Comparison of ENCODE assay signal across 19 cellular contexts in the genomic region with DNA sequence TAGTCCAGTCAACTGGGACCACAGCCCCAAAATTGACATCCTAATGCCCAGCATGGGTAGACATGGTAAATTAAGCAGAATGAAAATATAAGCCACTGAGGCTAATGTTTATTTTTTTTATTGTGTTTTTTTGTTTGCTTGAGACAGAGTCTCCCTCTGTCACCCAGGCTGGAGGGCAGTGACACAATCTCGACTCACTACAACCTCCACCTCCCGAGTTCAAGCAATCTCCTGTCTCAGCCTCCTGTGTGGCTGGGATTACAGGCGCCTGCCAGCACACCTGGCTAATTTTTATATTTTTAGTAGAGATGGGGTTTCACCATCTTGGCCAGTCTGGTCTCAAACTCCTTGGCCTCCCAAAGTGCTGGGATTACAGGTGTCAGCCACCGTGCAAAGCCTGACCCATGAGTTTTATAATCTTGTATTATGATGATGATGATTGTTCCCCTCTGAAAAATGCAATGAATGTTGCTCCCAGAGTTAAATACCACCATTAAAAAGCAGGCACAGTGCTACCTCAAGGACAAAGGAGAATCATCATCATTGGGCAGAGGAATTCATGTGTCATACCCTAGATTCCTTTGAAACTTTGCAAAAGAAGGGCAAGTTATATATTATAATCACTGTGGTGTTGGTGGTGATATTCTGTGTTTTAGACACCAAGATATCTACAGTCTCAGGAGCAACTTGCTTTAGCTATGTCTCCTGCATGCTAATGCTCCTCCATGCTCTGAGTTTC.
A peak's percentile ranks its signal among the peaks of the same experiment; 100 is the strongest.
DNase-seq lines count a peak whose midpoint lies in the region; ATAC-seq and TF ChIP-seq lines count a peak whose summit lies in the region.
"Had no signal": no experiment of that assay in that cellular context is flagged by ENCODE, and none has a peak within 500 bp of the region (broad histone marks: within the 10 kb centered on the region; RNA-seq: fewer than 3 reads in every experiment).

No MANE protein-coding gene starts in this region.

- H3K27ac Mint-ChIP-seq in type B pancreatic cell: no peak overlapping the region
- H3K27ac Mint-ChIP-seq: CD8-positive, alpha-beta memory T cell had no signal

- H3K9me3 Mint-ChIP-seq in type B pancreatic cell: peaks cover 4% of the 10 kb centered on the region

- no peak overlapping the region for H3K27ac ChIP-seq in GM23248
- H3K27ac ChIP-seq in RWPE1: peak overlapping the region; percentile 52
- H3K27ac ChIP-seq in epithelial cell of prostate: peak overlapping the region; percentile 6
- no peak overlapping the region for H3K27ac ChIP-seq in suprapubic skin
- H3K27ac ChIP-seq: BLaER1, HL-60 had no signal

- intact Hi-C loops in left ventricle myocardium superior (cut with micrococcal nuclease): no loop called here

- H3K4me1 Mint-ChIP-seq in type B pancreatic cell (ENCODE audit: unreplicated experiment): peaks cover 49% of the 10 kb centered on the region
- H3K4me1 Mint-ChIP-seq: CD8-positive, alpha-beta memory T cell had no signal

- H3K36me3 ChIP-seq in GM23248 (ENCODE audit: low read depth) (no peaks in the 10 kb centered on the region), suprapubic skin (no peaks in the 10 kb centered on the region)
- H3K36me3 ChIP-seq: BLaER1 had no signal

- no peak for TF ChIP-seq EP300 in suprapubic skin (IDR thresholded peaks at IDR 0.05)

- no peak for ATAC-seq in HG03097 (IDR thresholded peaks at IDR 0.05; ENCODE audit: low FRiP score, unreplicated experiment)
- no peak for ATAC-seq in left ventricle myocardium superior

- H2AFZ ChIP-seq in GM23248: no peak overlapping the region

- no peaks in the 10 kb centered on the region for H3K9me2 ChIP-seq in GM23248 (ENCODE audit: insufficient read depth)

- H3K27me3 Mint-ChIP-seq in type B pancreatic cell: no peaks in the 10 kb centered on the region

- H3K36me3 Mint-ChIP-seq in type B pancreatic cell: peaks cover 10% of the 10 kb centered on the region
- H3K36me3 Mint-ChIP-seq: CD8-positive, alpha-beta memory T cell had no signal

- H3K4me1 ChIP-seq in GM23248 (ENCODE audit: insufficient read depth) (peaks cover 42% of the 10 kb centered on the region), suprapubic skin (peaks cover 12% of the 10 kb centered on the region)
- H3K4me1 ChIP-seq: BLaER1 had no signal

- TF ChIP-seq POLR2A in suprapubic skin (IDR thresholded peaks at IDR 0.05): no peak

- TF ChIP-seq CTCF in RWPE1 (conservative IDR thresholded peaks at IDR 0.05; ENCODE audit: low read depth) (no peak), type B pancreatic cell (conservative IDR thresholded peaks at IDR 0.05) (no peak), suprapubic skin (IDR thresholded peaks at IDR 0.05) (no peak)

- POLR2A ChIA-PET in RWPE1 (lab: Yijun Ruan, JAX; ENCODE audit: low non-redundant PET): no interaction called here

- H3K4me3 Mint-ChIP-seq in type B pancreatic cell: no peak overlapping the region
- H3K4me3 Mint-ChIP-seq: CD8-positive, alpha-beta memory T cell had no signal

- CTCF ChIA-PET in RWPE1 (lab: Yijun Ruan, JAX): no interaction called here

- in situ Hi-C loops in GM23248 (cut with MboI): no loop called here

- H4K20me1 ChIP-seq in GM23248 (ENCODE audit: insufficient read depth): no peaks in the 10 kb centered on the region

- WGBS in GM23248 (ENCODE audit: low coverage in 1 of 2, low lambda C conversion rate in 2 of 2, missing lambda C conversion rate in 2 of 2), 2 experiments: 93 to 97% methylated on average over 4 of the region's 4 CpGs
- 91% methylated on average over 4 of the region's 4 CpGs for WGBS in suprapubic skin

- H3K27me3 ChIP-seq in GM23248 (replicated peaks; ENCODE audit: insufficient read depth) (no peaks in the 10 kb centered on the region), suprapubic skin (no peaks in the 10 kb centered on the region)
- H3K27me3 ChIP-seq: BLaER1 had no signal

- no peak overlapping the region for H3K4me2 ChIP-seq in GM23248 (ENCODE audit: unreplicated experiment)
- H3K4me2 ChIP-seq: BLaER1 had no signal

- H3K4me3 ChIP-seq in GM23248 (no peak overlapping the region), suprapubic skin (no peak overlapping the region)
- H3K4me3 ChIP-seq: BLaER1 had no signal

- no peaks in the 10 kb centered on the region for H3K9me3 ChIP-seq in GM23248 (ENCODE audit: low read depth)
- H3K9me3 ChIP-seq in suprapubic skin: no peaks in the 10 kb centered on the region
- H3K9me3 ChIP-seq: BLaER1 had no signal

- H3K79me2 ChIP-seq in GM23248 (ENCODE audit: insufficient read depth): peaks cover 27% of the 10 kb centered on the region; the same call in 1 of the 2 replicates

- H3K9ac ChIP-seq in GM23248: no peak overlapping the region
- H3K9ac ChIP-seq: BLaER1 had no signal

- peak; percentile 32 for DNase-seq in GM23248
- DNase-seq in RWPE1 (ENCODE audit: low spot score): no peak
- DNase-seq in epithelial cell of prostate (ENCODE audit: low read depth, low spot score): no peak
- no peak for DNase-seq in type B pancreatic cell (ENCODE audit: extremely low spot score, unreplicated experiment)
- no peak for DNase-seq in left ventricle myocardium superior
- DNase-seq in suprapubic skin (ENCODE audit: low spot score in 2 of 2): no peak
- DNase-seq: CD8-positive, alpha-beta memory T cell; DMS79; GF-D8; NCI-H1417; NCI-H187 treated with DMSO at 0.1 percent for 48 hours; NCI-H446; NCI-H69; NK-92 treated with Interleukin-12 subunit alpha and Interleukin-12 subunit beta, amount 100 ng/mL, for 24 hours; OCI-M1; RPMI8226 had no signal

- H3F3A ChIP-seq in GM23248 (ENCODE audit: insufficient read depth): peaks cover 38% of the 10 kb centered on the region

Comparison
In these comparisons a context has a peak if more than half of its experiments do, and no peak if none do; other contexts are left out.
1. H3K27ac ChIP-seq: peak in RWPE1 (single experiment) and epithelial cell of prostate (single experiment); none in GM23248 (single experiment) and suprapubic skin (single experiment).